Comparison of ENCODE assay signal across 20 cellular contexts in the genomic region with DNA sequence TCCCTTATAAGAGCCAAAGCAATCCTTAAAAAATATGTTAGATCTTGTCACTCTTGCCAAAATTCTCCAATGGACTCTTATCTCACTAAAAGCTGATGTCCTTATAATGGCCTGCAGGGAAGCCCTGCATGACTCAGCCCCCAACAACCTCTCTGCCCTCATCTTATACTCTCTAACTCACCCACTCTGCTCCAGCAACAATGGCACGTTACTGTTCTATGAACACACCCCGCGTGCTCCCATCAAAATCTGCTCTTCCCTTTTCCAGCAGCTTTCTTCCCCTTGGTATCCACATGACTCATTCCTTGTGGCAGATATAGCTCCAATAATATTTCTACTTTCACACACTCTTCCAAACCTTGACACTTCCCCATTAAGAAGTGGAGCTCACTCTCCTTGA.
DNase-seq lines count a peak whose midpoint lies in the region; ATAC-seq and TF ChIP-seq lines count a peak whose summit lies in the region.
"Had no signal": no experiment of that assay in that cellular context is flagged by ENCODE, and none has a peak within 500 bp of the region (broad histone marks: within the 10 kb centered on the region; RNA-seq: fewer than 3 reads in every experiment).

No MANE protein-coding gene starts in this region.

- H3K27ac ChIP-seq in HEK293 (ENCODE audit: extremely low read depth, low read depth, low read length) (no peak overlapping the region), fibroblast of lung (ENCODE audit: insufficient read depth, low read length) (no peak overlapping the region), trophoblast cell (ENCODE audit: low read depth, low read length) (no peak overlapping the region), adrenal gland (no peak overlapping the region), coronary artery (no peak overlapping the region)
- H3K27ac ChIP-seq: BLaER1 treated with 17β-estradiol and CSF1 and Interleukin-3, amounts not matched to agents 10 nM and 100 nM; gastrocnemius medialis; HL-60; prostate gland; upper lobe of left lung had no signal

- intact Hi-C loops in adrenal gland (cut with DNase I), result no loop called here

- CTCF ChIA-PET in HEK293 (lab: Yijun Ruan, JAX), result interaction anchor here (0.6 to 1.4 kb wide), 2 partner anchors 12 to 272 kb away, joined by 3 to 4 read pairs; no protein-coding TSS in a partner anchor

- no peak overlapping the region for H3K14ac ChIP-seq in trophoblast cell (ENCODE audit: low read length)

- no peaks in the 10 kb centered on the region for H3K79me1 ChIP-seq in trophoblast cell (ENCODE audit: low read length)

- H3K18ac ChIP-seq in trophoblast cell (ENCODE audit: low read length), result no peak overlapping the region

- no peak overlapping the region for H3K4ac ChIP-seq in trophoblast cell (ENCODE audit: low read depth, low read length)

- no peak overlapping the region for H2BK12ac ChIP-seq in trophoblast cell (ENCODE audit: low read length)

- DNase-seq in T1000 (lab: John Stamatoyannopoulos, UW), result peak; percentile 23
- peak; percentile 17 to 87 for DNase-seq in fibroblast of lung (ENCODE audit: low read depth in 2 of 2)
- peak; percentile 72 to 80 for DNase-seq in trophoblast cell
- no peak for DNase-seq in medulla oblongata (ENCODE audit: extremely low spot score)
- DNase-seq in adrenal gland, result no peak
- DNase-seq in coronary artery (ENCODE audit: low spot score), result no peak
- DNase-seq: activated CD4-positive, alpha-beta T cell treated with anti-CD3 and anti-CD28 coated beads, Interleukin-2, amount 10 ng/mL, durations not matched to agents 7 days and 5 days; endodermal cell; gastrocnemius medialis; Kasumi-1; NCI-H446; SHP77; upper lobe of left lung had no signal

- H3K23ac ChIP-seq in trophoblast cell (ENCODE audit: low read length), result no peak overlapping the region

- no peak overlapping the region for H3K4me3 ChIP-seq in HEK293 (ENCODE audit: low read depth, low read length)
- no peak overlapping the region for H3K4me3 ChIP-seq in fibroblast of lung (replicated peaks in 1 of 4; ENCODE audit: control extremely low read depth in 1 of 4, insufficient read depth in 1 of 4, low read depth in 3 of 4, low read length in 4 of 4)
- H3K4me3 ChIP-seq in trophoblast cell (ENCODE audit: low read depth, low read length), result no peak overlapping the region
- H3K4me3 ChIP-seq in adrenal gland, result no peak overlapping the region
- no peak overlapping the region for H3K4me3 ChIP-seq in coronary artery
- H3K4me3 ChIP-seq: BLaER1 treated with 17β-estradiol and CSF1 and Interleukin-3, amounts not matched to agents 10 nM and 100 nM; gastrocnemius medialis; prostate gland; upper lobe of left lung had no signal

- no peak overlapping the region for H3K9ac ChIP-seq in fibroblast of lung (ENCODE audit: insufficient read depth, low read length)
- no peak overlapping the region for H3K9ac ChIP-seq in trophoblast cell (ENCODE audit: low read length)
- H3K9ac ChIP-seq: BLaER1 treated with 17β-estradiol and CSF1 and Interleukin-3, amounts not matched to agents 10 nM and 100 nM had no signal

- no peaks in the 10 kb centered on the region for H4K20me1 ChIP-seq in fibroblast of lung (ENCODE audit: control insufficient read depth, extremely low read depth, insufficient read depth, low read length)
- H4K20me1 ChIP-seq: BLaER1 treated with 17β-estradiol and CSF1 and Interleukin-3, amounts not matched to agents 10 nM and 100 nM had no signal

- POLR2A ChIA-PET in HEK293 (lab: Yijun Ruan, JAX), result no interaction called here

- H4K8ac ChIP-seq in trophoblast cell (ENCODE audit: low read depth, low read length), result no peak overlapping the region

- TF ChIP-seq POLR2A in adrenal gland (IDR thresholded peaks at IDR 0.05), result no peak

- TF ChIP-seq CTCF in HEK293 (tag by site-specific recombination; IDR thresholded peaks at IDR 0.05) (no peak), fibroblast of lung (conservative IDR thresholded peaks at IDR 0.05 in 1 of 2, IDR thresholded peaks at IDR 0.05 in 1 of 2; ENCODE audit: low read depth in 1 of 2, low read length in 2 of 2) (no peak), adrenal gland (IDR thresholded peaks at IDR 0.05) (no peak), coronary artery (IDR thresholded peaks at IDR 0.05) (no peak)

- no peak overlapping the region for H4K12ac ChIP-seq in trophoblast cell (ENCODE audit: low read depth, low read length)

- no peak overlapping the region for H2AK5ac ChIP-seq in trophoblast cell (ENCODE audit: low read length)

- WGBS in trophoblast cell (ENCODE audit: extremely low coverage, insufficient coverage, insufficient read length), result no CpG with 5 or more reads among the region's 3 CpGs
- 79 to 91% (median 89%) methylated on average over 3 of the region's 3 CpGs for WGBS in adrenal gland, 4 donors

- H3K27me3 ChIP-seq in fibroblast of lung (ENCODE audit: control insufficient read depth, insufficient read depth, low read length) (no peaks in the 10 kb centered on the region), trophoblast cell (ENCODE audit: insufficient read depth, low read length) (no peaks in the 10 kb centered on the region), adrenal gland (no peaks in the 10 kb centered on the region)
- H3K27me3 ChIP-seq: BLaER1 treated with 17β-estradiol and CSF1 and Interleukin-3, amounts not matched to agents 10 nM and 100 nM; gastrocnemius medialis; upper lobe of left lung had no signal

- H2AFZ ChIP-seq in fibroblast of lung (ENCODE audit: low read length) (no peak overlapping the region), trophoblast cell (ENCODE audit: insufficient read depth, low read length, poor library complexity) (no peak overlapping the region)

- H4K91ac ChIP-seq in trophoblast cell (ENCODE audit: low read depth, low read length), result no peak overlapping the region

- H3K79me2 ChIP-seq in fibroblast of lung (ENCODE audit: control insufficient read depth, insufficient read depth, low read length) (no peaks in the 10 kb centered on the region), trophoblast cell (ENCODE audit: control insufficient read depth, insufficient read depth, low read length, poor library complexity) (no peaks in the 10 kb centered on the region)

- H3K4me2 ChIP-seq in fibroblast of lung (ENCODE audit: extremely low read depth, insufficient read depth, low read length), result no peak overlapping the region
- no peak overlapping the region for H3K4me2 ChIP-seq in trophoblast cell (ENCODE audit: low read length)

- H2BK5ac ChIP-seq in trophoblast cell (ENCODE audit: low read depth, low read length, poor library complexity), result no peak overlapping the region

- no peak overlapping the region for H2BK120ac ChIP-seq in trophoblast cell (ENCODE audit: insufficient read depth, low read length, poor library complexity)

- H3K4me1 ChIP-seq in HEK293 (ENCODE audit: control insufficient read depth, insufficient read depth, low read length) (peaks cover 6% of the 10 kb centered on the region; the same call in 1 of the 2 replicates), fibroblast of lung (ENCODE audit: control insufficient read depth, extremely low read depth, insufficient read depth, low read length) (no peaks in the 10 kb centered on the region), trophoblast cell (ENCODE audit: control insufficient read depth in 1 of 2, insufficient read depth in 2 of 2, low read length in 2 of 2) (peaks cover 4 to 11% of the 10 kb centered on the region in 2 experiments), adrenal gland (replicated peaks in 1 of 2) (peaks cover 3% of the 10 kb centered on the region in 2 donors)
- H3K4me1 ChIP-seq: gastrocnemius medialis, prostate gland, upper lobe of left lung had no signal

- H3K36me3 ChIP-seq in HEK293 (ENCODE audit: control insufficient read depth in 2 of 2, insufficient read depth in 1 of 2, low read length in 2 of 2), result peaks cover 0 to 4% of the 10 kb centered on the region in 2 experiments; a peak in 1 of 3 replicates
- no peaks in the 10 kb centered on the region for H3K36me3 ChIP-seq in fibroblast of lung (ENCODE audit: control insufficient read depth, insufficient read depth, low read length)
- peaks cover 0 to 5% of the 10 kb centered on the region in 2 experiments for H3K36me3 ChIP-seq in trophoblast cell (ENCODE audit: control insufficient read depth in 1 of 2, insufficient read depth in 2 of 2, low read length in 2 of 2)
- H3K36me3 ChIP-seq in adrenal gland (replicated peaks in 1 of 2), result no peaks in the 10 kb centered on the region
- H3K36me3 ChIP-seq: prostate gland, upper lobe of left lung had no signal

- H3K9me3 ChIP-seq in HEK293 (ENCODE audit: control insufficient read depth, insufficient read depth, low read depth, low read length) (no peaks in the 10 kb centered on the region), fibroblast of lung (ENCODE audit: control insufficient read depth, insufficient read depth, low read depth, low read length) (no peaks in the 10 kb centered on the region), trophoblast cell (ENCODE audit: insufficient read depth, low read depth, low read length) (no peaks in the 10 kb centered on the region), adrenal gland (replicated peaks in 1 of 3) (no peaks in the 10 kb centered on the region)
- H3K9me3 ChIP-seq: BLaER1 treated with 17β-estradiol and CSF1 and Interleukin-3, amounts not matched to agents 10 nM and 100 nM; gastrocnemius medialis; prostate gland; upper lobe of left lung had no signal

- ATAC-seq in HG02798 (IDR thresholded peaks at IDR 0.05; ENCODE audit: poor library complexity, unreplicated experiment), result no peak
- ATAC-seq: activated naive CD4-positive, alpha-beta T cell treated with anti-CD3 and anti-CD28 coated beads, Interleukin-2, amount 50 U/mL, for 72 hours; gastrocnemius medialis; natural killer cell treated with Interleukin-12 subunit alpha and Interleukin-12 subunit beta and Interleukin-15 and Interleukin-18, amount 100 ng/mL, for 72 hours had no signal

TF ChIP-seq in HEK293, 187 proteins besides CTCF, POLR2A, EP300 and RAD21 (continues in another document):
- TF ChIP-seq ZNF148 (tag by site-specific recombination; IDR thresholded peaks at IDR 0.05; ENCODE audit: borderline replicate concordance) (no peak), ZNF157 (tag by site-specific recombination; IDR thresholded peaks at IDR 0.05) (no peak)

Comparison
In these comparisons a context has a peak if more than half of its experiments do, and no peak if none do; other contexts are left out.
1. DNase-seq: peak in T1000 (single experiment), fibroblast of lung (2 of 2) and trophoblast cell (2 of 2); none in medulla oblongata (single experiment), adrenal gland (0 of 7) and coronary artery (single experiment).